In genomic region chr5:123673107-123673506, GRCh38 we compare ENCODE assay signal across 2 cellular contexts.
TF ChIP-seq lines count a peak whose summit lies in the region.

No MANE protein-coding gene starts in this region.

TF ChIP-seq in IMR-90, 13 proteins besides CTCF, POLR2A, EP300 and RAD21:
- TF ChIP-seq RCOR1 (IDR thresholded peaks at IDR 0.05; ENCODE audit: insufficient replicate concordance, low read length) (no peak), RFX5 (IDR thresholded peaks at IDR 0.05; ENCODE audit: low read depth, low read length) (no peak), SMC3 (IDR thresholded peaks at IDR 0.05; ENCODE audit: low read depth, low read length) (no peak), FOS (IDR thresholded peaks at IDR 0.05; ENCODE audit: low read depth, low read length) (no peak), MAZ (IDR thresholded peaks at IDR 0.05; ENCODE audit: borderline replicate concordance, low read depth, low read length) (no peak), MAFK (IDR thresholded peaks at IDR 0.05; ENCODE audit: low read depth, low read length) (no peak)

TF ChIP-seq in HepG2, 621 proteins besides CTCF, POLR2A, EP300 and RAD21:
- TF ChIP-seq, protein P1, sequence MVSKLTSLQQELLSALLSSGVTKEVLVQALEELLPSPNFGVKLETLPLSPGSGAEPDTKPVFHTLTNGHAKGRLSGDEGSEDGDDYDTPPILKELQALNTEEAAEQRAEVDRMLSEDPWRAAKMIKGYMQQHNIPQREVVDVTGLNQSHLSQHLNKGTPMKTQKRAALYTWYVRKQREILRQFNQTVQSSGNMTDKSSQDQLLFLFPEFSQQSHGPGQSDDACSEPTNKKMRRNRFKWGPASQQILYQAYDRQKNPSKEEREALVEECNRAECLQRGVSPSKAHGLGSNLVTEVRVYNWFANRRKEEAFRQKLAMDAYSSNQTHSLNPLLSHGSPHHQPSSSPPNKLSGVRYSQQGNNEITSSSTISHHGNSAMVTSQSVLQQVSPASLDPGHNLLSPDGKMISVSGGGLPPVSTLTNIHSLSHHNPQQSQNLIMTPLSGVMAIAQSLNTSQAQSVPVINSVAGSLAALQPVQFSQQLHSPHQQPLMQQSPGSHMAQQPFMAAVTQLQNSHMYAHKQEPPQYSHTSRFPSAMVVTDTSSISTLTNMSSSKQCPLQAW (CRISPR knock-in tag; IDR thresholded peaks at IDR 0.05) = no peak
- TF ChIP-seq PPARG (CRISPR knock-in tag; conservative IDR thresholded peaks at IDR 0.05) (no peak), TAF1 (CRISPR knock-in tag; IDR thresholded peaks at IDR 0.05) (no peak), EEA1 (CRISPR knock-in tag; IDR thresholded peaks at IDR 0.05; ENCODE audit: borderline replicate concordance) (no peak), KLF15 (CRISPR knock-in tag; IDR thresholded peaks at IDR 0.05; ENCODE audit: borderline replicate concordance) (no peak), ZNF766 (CRISPR knock-in tag; IDR thresholded peaks at IDR 0.05; ENCODE audit: borderline replicate concordance) (no peak), FOXP1 (IDR thresholded peaks at IDR 0.05) (no peak), FOXP1 (CRISPR knock-in tag; IDR thresholded peaks at IDR 0.05) (no peak), ZNF432 (CRISPR knock-in tag; IDR thresholded peaks at IDR 0.05; ENCODE audit: borderline replicate concordance) (no peak), CSRNP2 (CRISPR knock-in tag; conservative IDR thresholded peaks at IDR 0.05; ENCODE audit: low read depth) (no peak), ZBTB3 (CRISPR knock-in tag; IDR thresholded peaks at IDR 0.05; ENCODE audit: borderline replicate concordance, low read depth) (no peak), KDM6A (CRISPR knock-in tag; IDR thresholded peaks at IDR 0.05; ENCODE audit: low read depth) (no peak)
